Comparison of ENCODE assay signal across 9 cellular contexts in the genomic region with DNA sequence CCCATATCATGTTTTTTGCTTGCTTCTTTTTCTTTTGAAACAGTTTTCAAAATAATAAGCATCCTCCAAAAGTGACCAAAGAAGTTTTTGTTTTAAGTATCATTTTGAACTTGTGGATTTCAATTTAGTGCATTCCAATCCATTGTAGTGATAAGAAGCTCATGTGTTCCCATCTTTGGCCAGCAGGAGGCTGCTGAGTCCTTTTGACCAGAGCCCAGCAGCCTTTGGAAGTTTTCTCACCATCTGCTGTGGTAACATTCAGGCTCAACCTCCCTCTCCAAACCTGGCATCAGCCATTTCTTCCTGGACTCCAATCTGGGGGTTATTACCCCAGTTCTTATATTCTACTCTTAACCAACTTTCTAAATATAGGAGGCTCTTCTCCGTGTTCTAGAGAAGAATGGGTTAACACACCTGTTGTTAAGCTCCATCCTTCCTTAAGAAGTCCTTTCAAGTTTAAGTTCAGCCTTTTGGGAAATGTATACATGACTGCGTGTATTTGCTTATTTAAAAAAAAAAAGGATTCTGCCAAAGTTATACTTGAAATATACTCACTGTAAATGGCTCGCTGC. TPM values are rescaled to one million over a fixed set of nuclear protein-coding genes. Genes with fewer than 3 reads are reported as not detected.
DNase-seq lines count a peak whose midpoint lies in the region; ATAC-seq and TF ChIP-seq lines count a peak whose summit lies in the region.
"Had no signal": no experiment of that assay in that cellular context is flagged by ENCODE, and none has a peak within 500 bp of the region (broad histone marks: within the 10 kb centered on the region; RNA-seq: fewer than 3 reads in every experiment).

No MANE protein-coding gene starts in this region.

- H3K36me3 Mint-ChIP-seq in activated T-helper 1 cell treated with anti-CD3 and anti-CD28 coated beads, Interleukin-12 subunit alpha, Interleukin-12 subunit beta, Interleukin-2, Interleukin-4 antibody, amounts not matched to agents 30 ng/mL and 10 ng/mL and 1 ng/mL, durations not matched to agents 14 hours and 24 hours and 36 hours (ENCODE audit: low read depth), result no peaks in the 10 kb centered on the region
- H3K36me3 Mint-ChIP-seq: T-cell had no signal

- peak; percentile 86 for TF ChIP-seq CTCF in C4-2B (conservative IDR thresholded peaks at IDR 0.05)

- no peak overlapping the region for H3K4me3 Mint-ChIP-seq in activated T-helper 1 cell treated with anti-CD3 and anti-CD28 coated beads, Interleukin-12 subunit alpha, Interleukin-12 subunit beta, Interleukin-2, Interleukin-4 antibody, amounts not matched to agents 30 ng/mL and 10 ng/mL and 1 ng/mL, durations not matched to agents 14 hours and 24 hours and 36 hours
- H3K4me3 Mint-ChIP-seq: T-cell had no signal

- no peaks in the 10 kb centered on the region for H3K4me1 Mint-ChIP-seq in activated T-helper 1 cell treated with anti-CD3 and anti-CD28 coated beads, Interleukin-12 subunit alpha, Interleukin-12 subunit beta, Interleukin-2, Interleukin-4 antibody, amounts not matched to agents 30 ng/mL and 10 ng/mL and 1 ng/mL, durations not matched to agents 14 hours and 24 hours and 36 hours (ENCODE audit: low read depth)
- H3K4me1 Mint-ChIP-seq: T-cell had no signal

- peak; percentile 71 for ATAC-seq in GM18508 (IDR thresholded peaks at IDR 0.05; ENCODE audit: insufficient read depth, unreplicated experiment)
- peak; percentile 76 for ATAC-seq in HG03135 (IDR thresholded peaks at IDR 0.05; ENCODE audit: unreplicated experiment)
- no peak for ATAC-seq in HG02970 (IDR thresholded peaks at IDR 0.05; ENCODE audit: low FRiP score, unreplicated experiment)

- DNase-seq in NCI-H524 treated with DMSO at 0.1 percent for 48 hours (lab: John Stamatoyannopoulos, UW) (peak; percentile 3), head of caudate nucleus (peak; percentile 20 to 90 (median 72)), pulmonary artery endothelial cell (ENCODE audit: low read depth, low spot score) (peak; percentile 30)
- peak; percentile 9 for DNase-seq in activated T-helper 1 cell treated with anti-CD3 and anti-CD28 coated beads, Interleukin-12 subunit alpha, Interleukin-12 subunit beta, Interleukin-2, Interleukin-4 antibody, amounts not matched to agents 30 ng/mL and 10 ng/mL and 1 ng/mL, durations not matched to agents 14 hours and 24 hours and 36 hours (ENCODE audit: low spot score)

- no peak overlapping the region for H3K27ac Mint-ChIP-seq in activated T-helper 1 cell treated with anti-CD3 and anti-CD28 coated beads, Interleukin-12 subunit alpha, Interleukin-12 subunit beta, Interleukin-2, Interleukin-4 antibody, amounts not matched to agents 30 ng/mL and 10 ng/mL and 1 ng/mL, durations not matched to agents 14 hours and 24 hours and 36 hours
- H3K27ac Mint-ChIP-seq: T-cell had no signal

- H3K9me3 Mint-ChIP-seq in activated T-helper 1 cell treated with anti-CD3 and anti-CD28 coated beads, Interleukin-12 subunit alpha, Interleukin-12 subunit beta, Interleukin-2, Interleukin-4 antibody, amounts not matched to agents 30 ng/mL and 10 ng/mL and 1 ng/mL, durations not matched to agents 14 hours and 24 hours and 36 hours, result no peaks in the 10 kb centered on the region
- H3K9me3 Mint-ChIP-seq: T-cell had no signal

- no peak overlapping the region for H3K27ac ChIP-seq in C4-2B

- intact Hi-C loops in activated T-helper 1 cell treated with anti-CD3 and anti-CD28 coated beads, Interleukin-12 subunit alpha, Interleukin-12 subunit beta, Interleukin-2, Interleukin-4 antibody, amounts not matched to agents 30 ng/mL and 10 ng/mL and 1 ng/mL, durations not matched to agents 14 hours and 24 hours and 36 hours (cut with micrococcal nuclease), result loop anchor here (1.0 kb wide), 3 partner anchors 36 to 129 kb away; no protein-coding TSS in a partner anchor
- intact Hi-C loops in head of caudate nucleus (cut with DNase I), result loop anchor here (10.0 kb wide), 1 partner anchor 128 kb away; no protein-coding TSS in a partner anchor

- peaks cover 10% of the 10 kb centered on the region for H3K27me3 Mint-ChIP-seq in activated T-helper 1 cell treated with anti-CD3 and anti-CD28 coated beads, Interleukin-12 subunit alpha, Interleukin-12 subunit beta, Interleukin-2, Interleukin-4 antibody, amounts not matched to agents 30 ng/mL and 10 ng/mL and 1 ng/mL, durations not matched to agents 14 hours and 24 hours and 36 hours (ENCODE audit: insufficient read depth)

RNA-seq across cellular contexts. Expression of a gene that starts 39.0 kb away (rescaled TPM):
- 264 and 272 TPM in 2 replicates for total RNA-seq in activated T-helper 1 cell treated with anti-CD3 and anti-CD28 coated beads, Interleukin-12 subunit alpha, Interleukin-12 subunit beta, Interleukin-2, Interleukin-4 antibody, amounts not matched to agents 30 ng/mL and 10 ng/mL and 1 ng/mL, durations not matched to agents 14 hours and 24 hours and 36 hours
- not detected in 2 replicates for total RNA-seq in pulmonary artery endothelial cell

Comparison
In these comparisons a context has a peak if more than half of its experiments do, and no peak if none do; other contexts are left out.
1. DNase-seq: peak in every context shown above with its lines; median percentile 72 in head of caudate nucleus; 30 in pulmonary artery endothelial cell; 9 in activated T-helper 1 cell treated with anti-CD3 and anti-CD28 coated beads, Interleukin-12 subunit alpha, Interleukin-12 subunit beta, Interleukin-2, Interleukin-4 antibody, amounts not matched to agents 30 ng/mL and 10 ng/mL and 1 ng/mL, durations not matched to agents 14 hours and 24 hours and 36 hours; 3 in NCI-H524 treated with DMSO at 0.1 percent for 48 hours.
2. RNA of a gene that starts 39.0 kb away (total RNA-seq): 264 to 272 TPM in activated T-helper 1 cell treated with anti-CD3 and anti-CD28 coated beads, Interleukin-12 subunit alpha, Interleukin-12 subunit beta, Interleukin-2, Interleukin-4 antibody, amounts not matched to agents 30 ng/mL and 10 ng/mL and 1 ng/mL, durations not matched to agents 14 hours and 24 hours and 36 hours; not detected in pulmonary artery endothelial cell; every median in the first group is over 100 times any median in the second.